Comparison of ENCODE assay signal across 8 cellular contexts in genomic region chr16:85114909-85115567, GRCh38. TPM values are rescaled to one million over a fixed set of nuclear protein-coding genes. Genes with fewer than 3 reads are reported as not detected.
A peak's percentile ranks its signal among the peaks of the same experiment; 100 is the strongest.
DNase-seq lines count a peak whose midpoint lies in the region; ATAC-seq, FAIRE-seq and TF ChIP-seq lines count a peak whose summit lies in the region.

No MANE protein-coding gene starts in this region.

- no peak overlapping the region for H3K27ac ChIP-seq in CD4-positive, alpha-beta T cell (ENCODE audit: low read depth, low read length)
- peak overlapping the region in 4 of 10 donors; percentile 26 to 58 (median 43) for H3K27ac ChIP-seq in heart right ventricle

- peak; percentile 89 for TF ChIP-seq CTCF in CD4-positive, alpha-beta T cell (IDR thresholded peaks at IDR 0.05)
- TF ChIP-seq CTCF in heart right ventricle (IDR thresholded peaks at IDR 0.05): peak; percentile 90 to 98 (median 95)

- POLR2A ChIA-PET in CD4-positive, alpha-beta T cell (lab: Charles Lee): interaction anchor here (1.2 kb wide), 1 partner anchor 10 kb away, joined by 4 read pairs; no protein-coding TSS in a partner anchor

- peak overlapping the region; percentile 66 for H3K4me3 Mint-ChIP-seq in CD4-positive, alpha-beta T cell
- H3K4me3 Mint-ChIP-seq in T-helper 1 cell treated with Interleukin-12 subunit alpha and Interleukin-12 subunit beta and Interleukin-4 antibody, amounts not matched to agents 30 μg/mL and 1 μg/mL, for 36 hours: peak overlapping the region; percentile 68
- H3K4me3 Mint-ChIP-seq in activated naive CD8-positive, alpha-beta T cell treated with anti-CD3 and anti-CD28 coated beads, Interleukin-2, amount 50 U/mL, for 24 hours: peak overlapping the region; percentile 57

- H3K4me3 ChIP-seq in heart right ventricle: peak overlapping the region in 4 of 10 donors; percentile 2 to 34 (median 22)

- no peaks in the 10 kb centered on the region for H3K27me3 ChIP-seq in CD4-positive, alpha-beta T cell (ENCODE audit: control insufficient read depth, insufficient read depth, low read length)
- peaks cover 0 to 3% (median 0%) of the 10 kb centered on the region in 7 donors for H3K27me3 ChIP-seq in heart right ventricle

- no peaks in the 10 kb centered on the region for H3K9me3 ChIP-seq in CD4-positive, alpha-beta T cell (ENCODE audit: control insufficient read depth, low read length)
- peaks cover 0 to 5% (median 0%) of the 10 kb centered on the region in 11 donors for H3K9me3 ChIP-seq in heart right ventricle

- no peaks in the 10 kb centered on the region for H3K9me3 Mint-ChIP-seq in CD4-positive, alpha-beta T cell
- H3K9me3 Mint-ChIP-seq in T-helper 1 cell treated with Interleukin-12 subunit alpha and Interleukin-12 subunit beta and Interleukin-4 antibody, amounts not matched to agents 30 μg/mL and 1 μg/mL, for 36 hours: no peaks in the 10 kb centered on the region
- no peaks in the 10 kb centered on the region for H3K9me3 Mint-ChIP-seq in activated naive CD8-positive, alpha-beta T cell treated with anti-CD3 and anti-CD28 coated beads, Interleukin-2, amount 50 U/mL, for 24 hours

- H3K27ac Mint-ChIP-seq in CD4-positive, alpha-beta T cell: peak overlapping the region; percentile 24
- peak overlapping the region; percentile 55 for H3K27ac Mint-ChIP-seq in T-helper 1 cell treated with Interleukin-12 subunit alpha and Interleukin-12 subunit beta and Interleukin-4 antibody, amounts not matched to agents 30 μg/mL and 1 μg/mL, for 36 hours
- peak overlapping the region; percentile 85 for H3K27ac Mint-ChIP-seq in activated naive CD8-positive, alpha-beta T cell treated with anti-CD3 and anti-CD28 coated beads, Interleukin-2, amount 50 U/mL, for 24 hours

- H3K4me1 Mint-ChIP-seq in CD4-positive, alpha-beta T cell (ENCODE audit: low read depth): peaks cover 9% of the 10 kb centered on the region
- peaks cover 3% of the 10 kb centered on the region for H3K4me1 Mint-ChIP-seq in T-helper 1 cell treated with Interleukin-12 subunit alpha and Interleukin-12 subunit beta and Interleukin-4 antibody, amounts not matched to agents 30 μg/mL and 1 μg/mL, for 36 hours (ENCODE audit: low read depth)
- peaks cover 11% of the 10 kb centered on the region for H3K4me1 Mint-ChIP-seq in activated naive CD8-positive, alpha-beta T cell treated with anti-CD3 and anti-CD28 coated beads, Interleukin-2, amount 50 U/mL, for 24 hours

- CTCF ChIA-PET in CD4-positive, alpha-beta T cell (lab: Charles Lee): interaction anchor here (1.0 to 1.4 kb wide), 4 partner anchors 9 to 103 kb away, joined by 3 to 5 read pairs (median 3); partner anchors contain the start of gene KIAA0513

- intact Hi-C loops in CD4-positive, alpha-beta T cell (cut with DNase I, micrococcal nuclease): no loop called here
- intact Hi-C loops in heart right ventricle (cut with DNase I): loop anchor here (5.0 to 10.0 kb wide), 10 partner anchors 52 to 600 kb away; no protein-coding TSS in a partner anchor

- H3K36me3 ChIP-seq in heart right ventricle: no peaks in the 10 kb centered on the region

- ATAC-seq in CD4-positive, alpha-beta T cell (ENCODE audit: poor library complexity): peak; percentile 92
- ATAC-seq in GM21737 (IDR thresholded peaks at IDR 0.05; ENCODE audit: unreplicated experiment) (peak; percentile 69), heart right ventricle (peak; percentile 79 to 95 (median 90))
- peak; percentile 77 for ATAC-seq in activated naive CD8-positive, alpha-beta T cell treated with anti-CD3 and anti-CD28 coated beads, Interleukin-2, amount 50 U/mL, for 24 hours

- H3K36me3 Mint-ChIP-seq in CD4-positive, alpha-beta T cell (ENCODE audit: low read depth): no peaks in the 10 kb centered on the region
- no peaks in the 10 kb centered on the region for H3K36me3 Mint-ChIP-seq in T-helper 1 cell treated with Interleukin-12 subunit alpha and Interleukin-12 subunit beta and Interleukin-4 antibody, amounts not matched to agents 30 μg/mL and 1 μg/mL, for 36 hours (ENCODE audit: low read depth)
- no peaks in the 10 kb centered on the region for H3K36me3 Mint-ChIP-seq in activated naive CD8-positive, alpha-beta T cell treated with anti-CD3 and anti-CD28 coated beads, Interleukin-2, amount 50 U/mL, for 24 hours (ENCODE audit: low read depth)

- peak; percentile 57 to 81 (median 71) for DNase-seq in CD4-positive, alpha-beta T cell
- DNase-seq in NCI-H1417 (lab: John Stamatoyannopoulos, UW): peak; percentile 56 to 87 (median 75)
- DNase-seq in activated naive CD8-positive, alpha-beta T cell treated with anti-CD3 and anti-CD28 coated beads, Interleukin-2, amount 50 U/mL, for 24 hours: peak; percentile 95
- DNase-seq in heart right ventricle: peak; percentile 89 to 91
- DNase-seq in pulmonary artery endothelial cell (ENCODE audit: low read depth, low spot score): peak; percentile 24
- peak; percentile 93 for DNase-seq in urothelium cell line (ENCODE audit: low spot score)

- FAIRE-seq in urothelium cell line (lab: Jason Lieb, UNC): peak; percentile 59

- 12 to 15% methylated on average over 20 of the region's 20 CpGs for WGBS in heart right ventricle, 2 donors

- H3K27me3 Mint-ChIP-seq in CD4-positive, alpha-beta T cell: no peaks in the 10 kb centered on the region
- H3K27me3 Mint-ChIP-seq in T-helper 1 cell treated with Interleukin-12 subunit alpha and Interleukin-12 subunit beta and Interleukin-4 antibody, amounts not matched to agents 30 μg/mL and 1 μg/mL, for 36 hours (ENCODE audit: low read depth): no peaks in the 10 kb centered on the region
- no peaks in the 10 kb centered on the region for H3K27me3 Mint-ChIP-seq in activated naive CD8-positive, alpha-beta T cell treated with anti-CD3 and anti-CD28 coated beads, Interleukin-2, amount 50 U/mL, for 24 hours

- H3K4me1 ChIP-seq in heart right ventricle: peaks cover 0 to 10% (median 5%) of the 10 kb centered on the region in 9 donors

RNA-seq across cellular contexts. Expression of gene CIBAR2, which starts 2.8 kb away (rescaled TPM):
- not detected for total RNA-seq in CD4-positive, alpha-beta T cell
- total RNA-seq in heart right ventricle (not detected), pulmonary artery endothelial cell (not detected in 2 replicates)
- polyA plus RNA-seq in heart right ventricle: not detected

Comparison
In these comparisons a context has a peak if more than half of its experiments do, and no peak if none do; other contexts are left out.
1. DNase-seq: peak in every context shown above with its lines; median percentile 95 in activated naive CD8-positive, alpha-beta T cell treated with anti-CD3 and anti-CD28 coated beads, Interleukin-2, amount 50 U/mL, for 24 hours; 93 in urothelium cell line; 90 in heart right ventricle; 75 in NCI-H1417; 71 in CD4-positive, alpha-beta T cell; 24 in pulmonary artery endothelial cell.
2. H3K27ac Mint-ChIP-seq: peak in every context shown above with its lines; median percentile 85 in activated naive CD8-positive, alpha-beta T cell treated with anti-CD3 and anti-CD28 coated beads, Interleukin-2, amount 50 U/mL, for 24 hours; 55 in T-helper 1 cell treated with Interleukin-12 subunit alpha and Interleukin-12 subunit beta and Interleukin-4 antibody, amounts not matched to agents 30 μg/mL and 1 μg/mL, for 36 hours; 24 in CD4-positive, alpha-beta T cell.
3. intact Hi-C loops: an anchor here in heart right ventricle (5.0 to 10.0 kb wide); none called in CD4-positive, alpha-beta T cell.